ENCODE assay signal across 14 cellular contexts in genomic region chr6:15763364-15763763, GRCh38.
"Had no signal": no experiment of that assay in that cellular context is flagged by ENCODE, and none has a peak within 500 bp of the region (broad histone marks: within the 10 kb centered on the region; RNA-seq: fewer than 3 reads in every experiment).

No MANE protein-coding gene starts in this region.

- H3K9me3 Mint-ChIP-seq: activated naive CD8-positive, alpha-beta T cell treated with anti-CD3 and anti-CD28 coated beads, Interleukin-2, amount 10 ng/mL, durations not matched to agents 7 days and 5 days; activated T-cell treated with anti-CD3 and anti-CD28 coated beads, Interleukin-2, amount 50 U/mL, for 72 hours; type B pancreatic cell had no signal

- H3K27me3 ChIP-seq: cardiac muscle cell, colonic mucosa, neutrophil had no signal

- H3K27ac Mint-ChIP-seq: activated naive CD8-positive, alpha-beta T cell treated with anti-CD3 and anti-CD28 coated beads, Interleukin-2, amount 10 ng/mL, durations not matched to agents 7 days and 5 days; activated T-cell treated with anti-CD3 and anti-CD28 coated beads, Interleukin-2, amount 50 U/mL, for 72 hours; naive B cell; type B pancreatic cell had no signal

- H3K27ac ChIP-seq: cardiac muscle cell, colonic mucosa, lower lobe of right lung, neutrophil had no signal

- H3K4me3 Mint-ChIP-seq: activated naive CD8-positive, alpha-beta T cell treated with anti-CD3 and anti-CD28 coated beads, Interleukin-2, amount 10 ng/mL, durations not matched to agents 7 days and 5 days; naive B cell had no signal

- H3K4me1 Mint-ChIP-seq: activated naive CD8-positive, alpha-beta T cell treated with anti-CD3 and anti-CD28 coated beads, Interleukin-2, amount 10 ng/mL, durations not matched to agents 7 days and 5 days; naive B cell had no signal

- H3K9me3 ChIP-seq: colonic mucosa, lower lobe of right lung, neutrophil had no signal

- DNase-seq: activated CD4-positive, alpha-beta T cell treated with anti-CD3 and anti-CD28 coated beads, Interleukin-2, amount 50 U/mL, for 4 hours; activated gamma-delta T cell treated with Interleukin-2 at 50 U/mL for 16 hours; activated naive CD8-positive, alpha-beta T cell treated with anti-CD3 and anti-CD28 coated beads, Interleukin-2, amount 10 ng/mL, durations not matched to agents 7 days and 5 days; activated T-cell treated with anti-CD3 and anti-CD28 coated beads, Interleukin-2, amount 50 U/mL, for 72 hours; lower lobe of right lung; naive B cell; posterior cingulate gyrus; stimulated activated CD4-positive, alpha-beta T cell treated with anti-CD3 and anti-CD28 coated beads, Interleukin-2, amount 100 ng/mL, for 48 hours; stimulated activated naive CD4-positive, alpha-beta T cell treated with Interleukin-2 at 50 U/mL for 16 hours; T-helper 2 cell had no signal

- H3K36me3 Mint-ChIP-seq: activated naive CD8-positive, alpha-beta T cell treated with anti-CD3 and anti-CD28 coated beads, Interleukin-2, amount 10 ng/mL, durations not matched to agents 7 days and 5 days; naive B cell; type B pancreatic cell had no signal

- H3K27me3 Mint-ChIP-seq: activated naive CD8-positive, alpha-beta T cell treated with anti-CD3 and anti-CD28 coated beads, Interleukin-2, amount 10 ng/mL, durations not matched to agents 7 days and 5 days; type B pancreatic cell had no signal

- H3K4me3 ChIP-seq: cardiac muscle cell, colonic mucosa, lower lobe of right lung had no signal

- H3K36me3 ChIP-seq: cardiac muscle cell, colonic mucosa, lower lobe of right lung, neutrophil had no signal
